8 cellular contexts compared by ENCODE assay signal in the genomic region with DNA sequence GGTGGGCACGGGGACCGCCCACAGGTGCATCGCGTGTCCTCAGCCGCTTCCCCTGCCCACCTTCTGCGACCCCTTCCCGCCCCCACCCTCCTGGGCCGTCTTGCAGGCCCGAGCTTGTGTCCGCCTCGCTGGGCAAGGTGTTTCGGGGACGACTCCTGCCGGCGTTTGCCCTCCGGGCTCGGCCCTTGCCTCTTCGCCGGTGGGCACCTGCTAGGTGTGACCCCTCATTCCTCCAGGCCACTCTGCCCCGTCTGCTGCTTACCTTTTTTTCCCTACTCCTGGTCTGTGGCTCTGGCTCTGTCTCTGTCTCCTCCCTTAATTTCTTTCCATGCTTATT.
DNase-seq lines count a peak whose midpoint lies in the region; ATAC-seq, FAIRE-seq and TF ChIP-seq lines count a peak whose summit lies in the region.
"Not testable (repeated sequence)": the region's sequence is repeated elsewhere in the genome, so short reads cannot be mapped to it uniquely, and the experiment has no call there.

No MANE protein-coding gene starts in this region.

- H3K36me3 Mint-ChIP-seq in activated naive CD8-positive, alpha-beta T cell; nephron progenitor cell (ENCODE audit: low read depth); stimulated activated naive CD8-positive, alpha-beta T cell treated with anti-CD3 and anti-CD28 coated beads, Interleukin-15, Interleukin-2, amounts not matched to agents 100 ng/mL and 50 ng/mL, for 24 hours (ENCODE audit: low read depth): not testable (repeated sequence)

- not testable (repeated sequence) for H4K20me1 ChIP-seq in HCT116 (ENCODE audit: insufficient read depth); H1 (replicated peaks in 1 of 2; ENCODE audit: control insufficient read depth in 1 of 2, insufficient read depth in 2 of 2, low read length in 2 of 2)

- H3K79me1 ChIP-seq in H1 (ENCODE audit: low read depth, low read length) = not testable (repeated sequence)

- H3K4me1 Mint-ChIP-seq in activated naive CD8-positive, alpha-beta T cell (ENCODE audit: low read depth) = peaks cover 41% of the 10 kb centered on the region
- not testable (repeated sequence) for H3K4me1 Mint-ChIP-seq in nephron progenitor cell
- peaks cover 36% of the 10 kb centered on the region for H3K4me1 Mint-ChIP-seq in stimulated activated naive CD8-positive, alpha-beta T cell treated with anti-CD3 and anti-CD28 coated beads, Interleukin-15, Interleukin-2, amounts not matched to agents 100 ng/mL and 50 ng/mL, for 24 hours (ENCODE audit: low read depth)

- not testable (repeated sequence) for H3K9me3 Mint-ChIP-seq in activated naive CD8-positive, alpha-beta T cell (ENCODE audit: low read depth); nephron progenitor cell; stimulated activated naive CD8-positive, alpha-beta T cell treated with anti-CD3 and anti-CD28 coated beads, Interleukin-15, Interleukin-2, amounts not matched to agents 100 ng/mL and 50 ng/mL, for 24 hours

- not testable (repeated sequence) for H3K79me2 ChIP-seq in HCT116 (ENCODE audit: insufficient read depth, low read length); H1 (ENCODE audit: control insufficient read depth in 1 of 2, insufficient read depth in 2 of 2, low read length in 2 of 2)

- not testable (repeated sequence) for H3K56ac ChIP-seq in H1 (replicated peaks; ENCODE audit: insufficient read length, low read depth, low read length)

- not testable (repeated sequence) for H2BK12ac ChIP-seq in H1 (ENCODE audit: low read depth, low read length)

- H2AK5ac ChIP-seq in H1 (ENCODE audit: low read depth, low read length) = not testable (repeated sequence)

- H2BK20ac ChIP-seq in H1 (ENCODE audit: low read length) = not testable (repeated sequence)

- DNase-seq in AG04449 (ENCODE audit: low read depth, low spot score); HCT116 (ENCODE audit: low read depth, low spot score); SK-N-MC (ENCODE audit: low read depth, low spot score); H1 (ENCODE audit: low read depth in 1 of 2, low spot score in 2 of 2); nephron progenitor cell: not testable (repeated sequence)

- FAIRE-seq in H1 (lab: Jason Lieb, UNC) = not testable (repeated sequence)

- not testable (repeated sequence) for TF ChIP-seq CTCF in AG04449 (IDR thresholded peaks at IDR 0.05; ENCODE audit: insufficient read depth, low read length, missing control alignments); HCT116 (IDR thresholded peaks at IDR 0.05 in 2 of 3, conservative IDR thresholded peaks at IDR 0.05 in 1 of 3; ENCODE audit: borderline replicate concordance in 1 of 3, insufficient read depth in 1 of 3, low read depth in 2 of 3, low read length in 2 of 3); H1 (IDR thresholded peaks at IDR 0.05; ENCODE audit: control extremely low read depth in 1 of 3, insufficient read depth in 1 of 3, low read depth in 1 of 3, low read length in 3 of 3); nephron progenitor cell (IDR thresholded peaks at IDR 0.05)

- H3K23me2 ChIP-seq in H1 (ENCODE audit: low read depth, low read length) = not testable (repeated sequence)

- H2BK120ac ChIP-seq in H1 (replicated peaks; ENCODE audit: low read depth, low read length) = not testable (repeated sequence)

- not testable (repeated sequence) for TF ChIP-seq RAD21 in HCT116 (IDR thresholded peaks at IDR 0.05; ENCODE audit: low read depth); H1 (IDR thresholded peaks at IDR 0.05 in 1 of 2, conservative IDR thresholded peaks at IDR 0.05 in 1 of 2; ENCODE audit: low read depth in 2 of 2, low read length in 2 of 2)

- not testable (repeated sequence) for H3K9me3 ChIP-seq in HCT116 (ENCODE audit: control insufficient read depth in 1 of 2, insufficient read depth in 1 of 2, low read depth in 1 of 2, low read length in 2 of 2); SK-N-MC (ENCODE audit: low read depth, low read length); H1 (ENCODE audit: insufficient read depth in 2 of 2, low read depth in 1 of 2, low read length in 1 of 2); iPS-18a (ENCODE audit: control insufficient read depth, low read depth, low read length)

- H3K27me3 ChIP-seq in HCT116 (ENCODE audit: insufficient read depth, low read length); H1 (replicated peaks in 1 of 4; ENCODE audit: control insufficient read depth in 3 of 4, extremely low read depth in 1 of 4, insufficient read depth in 3 of 4, low read length in 3 of 4); iPS-18a (ENCODE audit: control insufficient read depth, insufficient read depth, low read length): not testable (repeated sequence)

- RAD21 ChIA-PET in HCT116 (lab: Charles Lee; ENCODE audit: low non-redundant PET in 1 of 2, low total read pairs in 2 of 2, uncharacterized antibody in 2 of 2, unreplicated experiment in 2 of 2) = not testable (repeated sequence)

- H4K91ac ChIP-seq in H1 (replicated peaks; ENCODE audit: insufficient read length, low read length) = not testable (repeated sequence)

- H2BK15ac ChIP-seq in H1 (ENCODE audit: low read length) = not testable (repeated sequence)

- H3K36me3 ChIP-seq in HCT116 (ENCODE audit: control insufficient read depth in 1 of 2, insufficient read depth in 2 of 2, low read length in 2 of 2); SK-N-MC (ENCODE audit: insufficient read depth, low read length); H1 (ENCODE audit: control insufficient read depth in 2 of 4, insufficient read depth in 4 of 4, low read length in 3 of 4); iPS-18a (ENCODE audit: control insufficient read depth, low read depth, low read length): not testable (repeated sequence)

- H3K27ac Mint-ChIP-seq in activated naive CD8-positive, alpha-beta T cell; nephron progenitor cell; stimulated activated naive CD8-positive, alpha-beta T cell treated with anti-CD3 and anti-CD28 coated beads, Interleukin-15, Interleukin-2, amounts not matched to agents 100 ng/mL and 50 ng/mL, for 24 hours: not testable (repeated sequence)

- not testable (repeated sequence) for ATAC-seq in HCT116

- not testable (repeated sequence) for H4K8ac ChIP-seq in H1 (ENCODE audit: extremely low read depth, insufficient read depth, low read length)

- peak overlapping the region; percentile 77 for H3K4me3 ChIP-seq in AG04449 (ENCODE audit: low read depth, low read length)
- H3K4me3 ChIP-seq in HCT116 (replicated peaks in 1 of 2; ENCODE audit: low read depth in 1 of 2, low read length in 2 of 2) = peak overlapping the region; percentile 60 to 70
- H3K4me3 ChIP-seq in SK-N-MC = peak overlapping the region; percentile 87
- H3K4me3 ChIP-seq in H1 (ENCODE audit: extremely low read depth in 1 of 4, insufficient read depth in 2 of 4, low read depth in 3 of 4, low read length in 4 of 4) = peak overlapping the region; percentile 41 to 88 (median 52); a peak in 6 of 8 replicates
- H3K4me3 ChIP-seq in iPS-18a (ENCODE audit: low read length) = peak overlapping the region; percentile 44

- H3K4me1 ChIP-seq in HCT116 (ENCODE audit: control insufficient read depth in 1 of 2, insufficient read depth in 2 of 2, low read length in 2 of 2); H1 (replicated peaks in 1 of 4; ENCODE audit: control insufficient read depth in 3 of 4, insufficient read depth in 4 of 4, low read length in 3 of 4); iPS-18a (ENCODE audit: control insufficient read depth, low read depth, low read length): not testable (repeated sequence)

- not testable (repeated sequence) for H3K18ac ChIP-seq in H1 (ENCODE audit: extremely low read depth, low read length)

- TF ChIP-seq EP300 in H1 (IDR thresholded peaks at IDR 0.05; ENCODE audit: borderline replicate concordance in 1 of 2, low read depth in 2 of 2, low read length in 2 of 2) = not testable (repeated sequence)

- intact Hi-C loops in HCT116 (cut with micrococcal nuclease) = not testable (repeated sequence)

- WGBS in H1 (ENCODE audit: extremely low coverage in 1 of 2, insufficient coverage in 1 of 2, insufficient read length in 1 of 2, insufficient replicate concordance in 2 of 2, low coverage in 1 of 2, low lambda C conversion rate in 2 of 2, missing lambda C conversion rate in 1 of 2), 2 experiments = 5% methylated on average over 7 of the region's 20 CpGs; no CpG with 5 or more reads in 1 of the 2 experiments

- H3K27ac ChIP-seq in HCT116 (ENCODE audit: low read depth, low read length); SK-N-MC; H1 (ENCODE audit: low read depth, low read length); iPS-18a (ENCODE audit: low read length): not testable (repeated sequence)

- H3K4me3 Mint-ChIP-seq in activated naive CD8-positive, alpha-beta T cell = peak overlapping the region; percentile 90
- peak overlapping the region; percentile 80 for H3K4me3 Mint-ChIP-seq in nephron progenitor cell
- H3K4me3 Mint-ChIP-seq in stimulated activated naive CD8-positive, alpha-beta T cell treated with anti-CD3 and anti-CD28 coated beads, Interleukin-15, Interleukin-2, amounts not matched to agents 100 ng/mL and 50 ng/mL, for 24 hours = peak overlapping the region; percentile 82

- H3K14ac ChIP-seq in H1 (ENCODE audit: insufficient read length) = not testable (repeated sequence)

- H2BK5ac ChIP-seq in H1 (ENCODE audit: low read depth, low read length) = not testable (repeated sequence)

- H3K27me3 Mint-ChIP-seq in activated naive CD8-positive, alpha-beta T cell; stimulated activated naive CD8-positive, alpha-beta T cell treated with anti-CD3 and anti-CD28 coated beads, Interleukin-15, Interleukin-2, amounts not matched to agents 100 ng/mL and 50 ng/mL, for 24 hours: not testable (repeated sequence)
- peaks cover 82% of the 10 kb centered on the region for H3K27me3 Mint-ChIP-seq in nephron progenitor cell (ENCODE audit: low read depth, poor library complexity)

- H3K9ac ChIP-seq in HCT116 (ENCODE audit: low read length) = peak overlapping the region; percentile 47
- H3K9ac ChIP-seq in SK-N-MC (ENCODE audit: insufficient read length); H1 (replicated peaks in 1 of 4; ENCODE audit: extremely low read depth in 1 of 4, low read depth in 3 of 4, low read length in 3 of 4); iPS-18a (ENCODE audit: low read length): not testable (repeated sequence)

- CTCF ChIA-PET in AG04449 (lab: Yijun Ruan, JAX); HCT116 (lab: Charles Lee); H1 (lab: Charles Lee; ENCODE audit: partially characterized antibody): not testable (repeated sequence)

- TF ChIP-seq POLR2A in HCT116 (IDR thresholded peaks at IDR 0.05; ENCODE audit: borderline replicate concordance, extremely low read depth, insufficient read depth, insufficient read length); H1 (IDR thresholded peaks at IDR 0.05; ENCODE audit: control extremely low read depth in 1 of 2, low read depth in 2 of 2, low read length in 2 of 2): not testable (repeated sequence)

- H3K4ac ChIP-seq in H1 (replicated peaks; ENCODE audit: insufficient read length, low read depth, low read length) = not testable (repeated sequence)

- not testable (repeated sequence) for H2AFZ ChIP-seq in HCT116 (ENCODE audit: low read depth, low read length, poor library complexity, severe bottlenecking); H1 (ENCODE audit: low read length)

- H3K4me2 ChIP-seq in HCT116 (ENCODE audit: low read length) (peak overlapping the region; percentile 69), H1 (ENCODE audit: insufficient read depth in 1 of 2, low read depth in 2 of 2, low read length in 2 of 2) (peak overlapping the region in 1 of 2 experiments; percentile 63; a peak in 2 of 4 replicates)

- not testable (repeated sequence) for H4K5ac ChIP-seq in H1 (ENCODE audit: insufficient read length, low read depth, low read length)

- H3K23ac ChIP-seq in H1 (ENCODE audit: insufficient read length) = not testable (repeated sequence)

- not testable (repeated sequence) for H3K9me2 ChIP-seq in HCT116 (ENCODE audit: insufficient read depth)

- POLR2A ChIA-PET in AG04449 (lab: Yijun Ruan, JAX); HCT116 (lab: Charles Lee); H1 (lab: Charles Lee; ENCODE audit: partially characterized antibody): not testable (repeated sequence)

- BruUV-seq in HCT116 (replicated peaks; lab: Mats Ljungman, UMichigan) = not testable (repeated sequence)
